In the genomic region with DNA sequence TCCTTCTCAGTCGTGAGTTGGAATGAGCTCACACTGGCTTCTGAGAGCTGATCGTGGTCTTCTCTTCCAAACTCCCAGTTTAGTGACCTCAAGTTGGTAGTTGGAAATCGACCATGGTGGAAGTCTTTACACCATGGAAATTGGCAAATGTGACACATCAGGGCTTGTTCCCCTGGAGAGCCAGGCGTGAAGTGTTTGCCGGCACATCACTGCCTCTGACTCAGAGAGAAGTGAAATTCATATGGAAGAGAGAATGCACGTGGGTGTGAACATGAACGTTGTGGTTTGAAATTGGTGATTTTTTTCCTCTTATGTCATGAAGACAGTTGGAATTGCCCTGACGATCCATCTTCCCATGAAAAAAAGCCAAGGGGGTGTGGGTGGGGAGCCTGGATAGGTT, we compare ENCODE assay signal across 13 cellular contexts. TPM values are rescaled to one million over a fixed set of nuclear protein-coding genes. Genes with fewer than 3 reads are reported as not detected.
DNase-seq lines count a peak whose midpoint lies in the region; ATAC-seq and TF ChIP-seq lines count a peak whose summit lies in the region.
"Had no signal": no experiment of that assay in that cellular context is flagged by ENCODE, and none has a peak within 500 bp of the region (broad histone marks: within the 10 kb centered on the region; RNA-seq: fewer than 3 reads in every experiment).

No MANE protein-coding gene starts in this region.

- no peaks in the 10 kb centered on the region for H4K20me1 ChIP-seq in osteoblast (ENCODE audit: insufficient read depth, low read length)

- H3K27me3 ChIP-seq in MG63: no peaks in the 10 kb centered on the region
- no peaks in the 10 kb centered on the region for H3K27me3 ChIP-seq in osteoblast (ENCODE audit: insufficient read depth, low read length)

- peaks cover 4% of the 10 kb centered on the region; the same call in 1 of the 2 replicates for H3K9me3 ChIP-seq in MG63
- no peaks in the 10 kb centered on the region for H3K9me3 ChIP-seq in osteoblast (ENCODE audit: low read depth, low read length)

- H3K4me2 ChIP-seq in osteoblast (ENCODE audit: insufficient read depth, low read length): peak overlapping the region; percentile 43
- H3K4me2 ChIP-seq: KMS-11 had no signal

- H3K4me1 ChIP-seq in osteoblast (ENCODE audit: insufficient read depth, low read length): peaks cover 11% of the 10 kb centered on the region

- TF ChIP-seq CTCF in osteoblast (IDR thresholded peaks at IDR 0.05; ENCODE audit: extremely low read depth, low read depth, low read length): no peak

- in situ Hi-C loops in G401 (cut with HindIII; ENCODE audit: low sequenced_read_pairs): no loop called here

- no peak for ATAC-seq in GM18873 (IDR thresholded peaks at IDR 0.05; ENCODE audit: low FRiP score, unreplicated experiment)
- ATAC-seq: effector memory CD8-positive, alpha-beta T cell; SK-N-SH treated with all-trans-retinoic acid at 6 μM for 48 hours had no signal

- H3K27ac ChIP-seq in osteoblast (ENCODE audit: low read depth, low read length): peak overlapping the region; percentile 72
- H3K27ac ChIP-seq: KMS-11 had no signal

- DNase-seq in GM04503 (ENCODE audit: low read depth) (peak; percentile 76), MG63 (peak; percentile 93), dedifferentiated amniotic fluid mesenchymal stem cell (ENCODE audit: extremely low spot score) (peak; percentile 36), osteoblast (ENCODE audit: insufficient read length, low spot score, missing footprints) (peak; percentile 93), G401 (ENCODE audit: low spot score) (no peak), SHP77 treated with DMSO at 0.1 percent for 48 hours (lab: John Stamatoyannopoulos, UW) (no peak)
- DNase-seq: effector memory CD8-positive, alpha-beta T cell; GF-D8; kidney; NCI-H524 had no signal

- H3K36me3 ChIP-seq in MG63 (no peaks in the 10 kb centered on the region), osteoblast (ENCODE audit: insufficient read depth, low read length) (no peaks in the 10 kb centered on the region)

- H3K79me2 ChIP-seq in osteoblast (ENCODE audit: insufficient read depth, low read length): no peaks in the 10 kb centered on the region

- H3K4me3 ChIP-seq in MG63 (no peak overlapping the region), osteoblast (ENCODE audit: insufficient read depth, low read length) (no peak overlapping the region)

- no peak overlapping the region for H2AFZ ChIP-seq in osteoblast (ENCODE audit: low read length)

RNA-seq across cellular contexts. Expression of a gene that starts 47.4 kb away (rescaled TPM):
- total RNA-seq in MG63 (2014; rRNA removed; shearing (Covaris generic); ENCODE audit: low replicate concordance): 2.6 and 9.0 TPM in 2 replicates
- total RNA-seq in osteoblast: 2.9 and 5.1 TPM in 2 replicates
- 6.3 and 8.6 TPM in 2 replicates for total RNA-seq in G401 (2014; rRNA removed; shearing (Covaris generic))

Comparison
In these comparisons a context has a peak if more than half of its experiments do, and no peak if none do; other contexts are left out.
1. DNase-seq: peak in GM04503 (single experiment), MG63 (single experiment), dedifferentiated amniotic fluid mesenchymal stem cell (single experiment) and osteoblast (single experiment); none in G401 (single experiment) and SHP77 treated with DMSO at 0.1 percent for 48 hours (single experiment).